ENCODE assay signal across 26 cellular contexts in genomic region chr10:103282961-103283360, GRCh38.
"Had no signal": no experiment of that assay in that cellular context is flagged by ENCODE, and none has a peak within 500 bp of the region (broad histone marks: within the 10 kb centered on the region; RNA-seq: fewer than 3 reads in every experiment).

No MANE protein-coding gene starts in this region.

- H3K36me3 ChIP-seq: adrenal gland, brain microvascular endothelial cell, colonic mucosa had no signal

- H3K9me3 ChIP-seq: adrenal gland, colonic mucosa had no signal

- ATAC-seq: activated naive CD4-positive, alpha-beta T cell treated with anti-CD3 and anti-CD28 coated beads, Interleukin-2, amount 50 U/mL, for 72 hours; activated T-cell treated with anti-CD3 and anti-CD28 coated beads, Interleukin-2, amount 50 U/mL, for 4 hours had no signal

- H3K27ac ChIP-seq: adrenal gland, brain microvascular endothelial cell, colonic mucosa, KMS-11 had no signal

- H3K4me2 ChIP-seq: KMS-11 had no signal

- H3K9ac ChIP-seq: KMS-11 had no signal

- H3K4me3 ChIP-seq: adrenal gland, colonic mucosa had no signal

- DNase-seq: activated CD4-positive, alpha-beta memory T cell treated with anti-CD3 and anti-CD28 coated beads for 36 hours; activated CD4-positive, alpha-beta T cell treated with anti-CD3 and anti-CD28 coated beads, Interleukin-2, amount 50 U/mL, for 1 hour; activated CD8-positive, alpha-beta memory T cell treated with anti-CD3 and anti-CD28 coated beads, Interleukin-2, amount 50 U/mL, for 4 hours; activated gamma-delta T cell treated with Interleukin-2 at 50 U/mL for 16 hours; activated naive CD4-positive, alpha-beta T cell treated with anti-CD3 and anti-CD28 coated beads for 36 hours; activated T-cell treated with anti-CD3 and anti-CD28 coated beads for 4 hours; activated T-cell treated with anti-CD3 and anti-CD28 coated beads, Interleukin-2, amount 50 U/mL, for 4 hours; adrenal gland; anterior cingulate cortex; brain microvascular endothelial cell; central memory CD4-positive, alpha-beta T cell; colonic mucosa; MV-4-11; NCI-H1092; NCI-H1436 treated with DMSO at 0.1 percent for 48 hours; NCI-H1694 treated with DMSO at 0.1 percent for 48 hours; NCI-H2029; NCI-H2171 treated with DMSO at 0.1 percent for 48 hours; NCI-H2227 treated with DMSO at 0.1 percent for 48 hours; NCI-H446; NCI-H510A treated with DMSO at 0.1 percent for 48 hours; NCI-H69; Right ventricle myocardium superior; T1000 had no signal
